23 cellular contexts compared by ENCODE assay signal in the genomic region with DNA sequence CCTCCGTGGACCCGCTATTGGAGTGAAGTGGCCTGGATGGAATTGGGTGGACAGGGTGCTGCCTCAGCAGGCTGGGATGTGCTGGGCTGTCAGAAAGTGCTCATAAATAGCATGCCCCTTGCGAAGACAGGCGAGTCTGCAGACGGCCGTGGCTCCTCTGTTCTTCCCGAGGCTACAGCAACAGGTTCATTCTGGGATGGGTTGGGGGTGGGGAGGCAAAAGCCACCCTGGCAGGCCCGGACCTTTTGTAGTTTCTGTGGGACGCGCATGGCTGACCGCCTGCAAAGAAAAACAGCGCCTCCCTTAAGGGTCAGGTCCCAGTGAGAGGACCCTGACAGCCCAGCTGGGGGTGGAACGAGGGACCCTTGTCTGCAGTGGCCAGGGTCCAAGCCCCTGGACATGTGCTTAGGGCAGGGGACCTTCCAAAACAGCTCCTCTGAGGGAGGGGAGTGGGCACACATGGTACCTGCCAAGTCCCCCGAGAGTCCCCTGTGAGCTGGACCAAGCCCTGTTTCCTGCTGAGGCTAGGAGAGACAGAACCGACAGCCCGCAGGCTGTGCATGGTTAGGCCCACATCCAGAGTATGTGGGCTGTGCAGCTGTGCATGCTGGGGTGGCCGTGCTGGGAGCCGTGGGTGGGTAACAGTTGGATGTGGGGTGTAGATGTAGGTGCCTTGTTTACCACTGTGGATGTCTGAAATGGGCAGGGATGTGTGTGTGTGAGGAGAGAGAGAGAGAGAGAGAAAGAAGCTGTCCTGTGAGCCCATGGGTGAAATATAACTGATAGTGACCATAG. TPM values are rescaled to one million over a fixed set of nuclear protein-coding genes. Genes with fewer than 3 reads are reported as not detected.
DNase-seq lines count a peak whose midpoint lies in the region; ATAC-seq, FAIRE-seq and TF ChIP-seq lines count a peak whose summit lies in the region.
"Had no signal": no experiment of that assay in that cellular context is flagged by ENCODE, and none has a peak within 500 bp of the region (broad histone marks: within the 10 kb centered on the region; RNA-seq: fewer than 3 reads in every experiment).

A gene (plus strand): TSS at position 133 of the 795 bp plus-strand sequence. CDS start 1,539 bp downstream, outside the sequence.

- H3K4me1 ChIP-seq in HEK293 (ENCODE audit: control insufficient read depth, insufficient read depth, low read length) (no peaks in the 10 kb centered on the region), kidney (ENCODE audit: control insufficient read depth in 1 of 2, insufficient read depth in 1 of 2, low read depth in 1 of 2, low read length in 2 of 2) (peaks cover 0 to 4% of the 10 kb centered on the region in 2 donors)

- no peaks in the 10 kb centered on the region for H3K9me3 Mint-ChIP-seq in progenitor cell of endocrine pancreas (ENCODE audit: low read depth)
- no peaks in the 10 kb centered on the region for H3K9me3 Mint-ChIP-seq in activated T-helper 17 cell treated with anti-CD3 and anti-CD28 coated beads, Interleukin-2, amount 50 U/mL, for 72 hours
- H3K9me3 Mint-ChIP-seq: CD4-positive, alpha-beta memory T cell had no signal

- H3K4me3 ChIP-seq in HEK293 (ENCODE audit: low read depth, low read length) (no peak within 1 kb of the TSS), kidney (ENCODE audit: low read length in 2 of 2) (no peak within 1 kb of the TSS)
- H3K4me3 ChIP-seq: GM23248 had no signal

- no peaks in the 10 kb centered on the region for H3K9me3 ChIP-seq in HEK293 (ENCODE audit: control insufficient read depth, insufficient read depth, low read depth, low read length)
- H3K9me3 ChIP-seq in kidney (ENCODE audit: control insufficient read depth in 1 of 2, low read length in 2 of 2): no peaks in the 10 kb centered on the region

- in situ Hi-C loops in ACHN (cut with HindIII; ENCODE audit: low pct_ligation_motif_present, low pct_unique_long_range_greater_than_20kb, low sequenced_read_pairs): no loop called here

- H3K27ac ChIP-seq in HEK293 (ENCODE audit: extremely low read depth, low read depth, low read length) (no peak within 1 kb of the TSS), kidney (ENCODE audit: low read depth in 2 of 2, low read length in 2 of 2) (peak within 1 kb of the TSS; percentile 4 to 11)
- H3K27ac ChIP-seq: GM23248, HL-60 had no signal

- POLR2A ChIA-PET in HEK293 (lab: Yijun Ruan, JAX): no interaction called here

- H3K4me1 Mint-ChIP-seq in progenitor cell of endocrine pancreas (ENCODE audit: low read depth): no peaks in the 10 kb centered on the region
- H3K4me1 Mint-ChIP-seq in activated T-helper 17 cell treated with anti-CD3 and anti-CD28 coated beads, Interleukin-2, amount 50 U/mL, for 72 hours: no peaks in the 10 kb centered on the region

- H3K9ac ChIP-seq in kidney (ENCODE audit: low read length in 2 of 2): no peak within 1 kb of the TSS
- H3K9ac ChIP-seq: GM23248 had no signal

- peak within 1 kb of the TSS; percentile 14 for H3K27ac Mint-ChIP-seq in progenitor cell of endocrine pancreas
- H3K27ac Mint-ChIP-seq in activated T-helper 17 cell treated with anti-CD3 and anti-CD28 coated beads, Interleukin-2, amount 50 U/mL, for 72 hours: no peak within 1 kb of the TSS

- intact Hi-C loops in kidney (cut with DNase I): no loop called here

- H3K36me3 ChIP-seq in HEK293 (ENCODE audit: control insufficient read depth in 2 of 2, insufficient read depth in 1 of 2, low read length in 2 of 2): peaks cover 0 to 6% of the 10 kb centered on the region in 2 experiments; a peak in 1 of 3 replicates
- H3K36me3 ChIP-seq in kidney (ENCODE audit: control insufficient read depth in 1 of 2, insufficient read depth in 2 of 2, low read length in 2 of 2): peaks cover 3 to 10% of the 10 kb centered on the region in 2 donors

- H3K36me3 Mint-ChIP-seq in progenitor cell of endocrine pancreas (ENCODE audit: insufficient read depth): peaks cover 5% of the 10 kb centered on the region
- H3K36me3 Mint-ChIP-seq in activated T-helper 17 cell treated with anti-CD3 and anti-CD28 coated beads, Interleukin-2, amount 50 U/mL, for 72 hours (ENCODE audit: low read depth): no peaks in the 10 kb centered on the region
- H3K36me3 Mint-ChIP-seq: CD4-positive, alpha-beta memory T cell had no signal

- CTCF ChIA-PET in HEK293 (lab: Yijun Ruan, JAX): interaction anchor here (0.7 to 1.0 kb wide), 3 partner anchors 89 to 769 kb away, joined by 3 to 6 read pairs (median 4); no protein-coding TSS in a partner anchor

- no peak within 1 kb of the TSS for H3K4me3 Mint-ChIP-seq in progenitor cell of endocrine pancreas (ENCODE audit: low read depth)
- H3K4me3 Mint-ChIP-seq in activated T-helper 17 cell treated with anti-CD3 and anti-CD28 coated beads, Interleukin-2, amount 50 U/mL, for 72 hours: no peak within 1 kb of the TSS
- H3K4me3 Mint-ChIP-seq: CD4-positive, alpha-beta memory T cell had no signal

- FAIRE-seq in kidney (lab: Jason Lieb, UNC): no peak
- FAIRE-seq: D721Med, GM12892 had no signal

- TF ChIP-seq CTCF in HEK293 (tag by site-specific recombination; IDR thresholded peaks at IDR 0.05): no peak
- TF ChIP-seq CTCF in kidney (IDR thresholded peaks at IDR 0.05; ENCODE audit: borderline replicate concordance, extremely low read depth, insufficient read depth): no peak
- no peak for TF ChIP-seq CTCF in progenitor cell of endocrine pancreas (IDR thresholded peaks at IDR 0.05; ENCODE audit: unreplicated experiment)

- H3K27me3 Mint-ChIP-seq in progenitor cell of endocrine pancreas: no peaks in the 10 kb centered on the region
- H3K27me3 Mint-ChIP-seq in activated T-helper 17 cell treated with anti-CD3 and anti-CD28 coated beads, Interleukin-2, amount 50 U/mL, for 72 hours: no peaks in the 10 kb centered on the region
- H3K27me3 Mint-ChIP-seq: CD4-positive, alpha-beta memory T cell had no signal

- DNase-seq in Ammon's horn (ENCODE audit: low spot score) (peak; percentile 23), kidney (no peak), progenitor cell of endocrine pancreas (ENCODE audit: low spot score, unreplicated experiment) (no peak), NCI-H524 treated with DMSO at 0.1 percent for 48 hours (lab: John Stamatoyannopoulos, UW) (no peak), ACHN (no peak)
- DNase-seq: AML-193; CD4-positive, alpha-beta memory T cell; DMS79 treated with DMSO at 0.1 percent for 48 hours; GDM1; GM23248; KBM-7; NCI-H1436 treated with DMSO at 0.1 percent for 48 hours; NCI-H2081 treated with DMSO at 0.1 percent for 48 hours; NCI-H526 treated with DMSO at 0.1 percent for 48 hours; OCI-M1 had no signal

- no peak for ATAC-seq in GM18868 (IDR thresholded peaks at IDR 0.05; ENCODE audit: unreplicated experiment)
- no peak for ATAC-seq in activated T-helper 17 cell treated with anti-CD3 and anti-CD28 coated beads, Interleukin-2, amount 50 U/mL, for 72 hours (replicated peaks)
- ATAC-seq: HCT116 had no signal

TF ChIP-seq in HEK293, 187 proteins besides CTCF, POLR2A, EP300 and RAD21 (continues in another document):
- TF ChIP-seq ZNF239 (tag by site-specific recombination; IDR thresholded peaks at IDR 0.05) (no peak), ZNF140 (tag by site-specific recombination; IDR thresholded peaks at IDR 0.05) (no peak), ZEB2 (tag by site-specific recombination; IDR thresholded peaks at IDR 0.05) (no peak), IKZF3 (tag by site-specific recombination; IDR thresholded peaks at IDR 0.05) (no peak), ZIC2 (tag by site-specific recombination; IDR thresholded peaks at IDR 0.05) (peak; percentile 66), ZNF768 (tag by site-specific recombination; IDR thresholded peaks at IDR 0.05) (no peak), SCRT2 (tag by site-specific recombination; IDR thresholded peaks at IDR 0.05) (peak; percentile 61; the same call in 1 of the 2 replicates)
- TF ChIP-seq, protein P1, sequence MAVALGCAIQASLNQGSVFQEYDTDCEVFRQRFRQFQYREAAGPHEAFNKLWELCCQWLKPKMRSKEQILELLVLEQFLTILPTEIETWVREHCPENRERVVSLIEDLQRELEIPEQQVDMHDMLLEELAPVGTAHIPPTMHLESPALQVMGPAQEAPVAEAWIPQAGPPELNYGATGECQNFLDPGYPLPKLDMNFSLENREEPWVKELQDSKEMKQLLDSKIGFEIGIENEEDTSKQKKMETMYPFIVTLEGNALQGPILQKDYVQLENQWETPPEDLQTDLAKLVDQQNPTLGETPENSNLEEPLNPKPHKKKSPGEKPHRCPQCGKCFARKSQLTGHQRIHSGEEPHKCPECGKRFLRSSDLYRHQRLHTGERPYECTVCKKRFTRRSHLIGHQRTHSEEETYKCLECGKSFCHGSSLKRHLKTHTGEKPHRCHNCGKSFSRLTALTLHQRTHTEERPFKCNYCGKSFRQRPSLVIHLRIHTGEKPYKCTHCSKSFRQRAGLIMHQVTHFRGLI (tag by site-specific recombination; IDR thresholded peaks at IDR 0.05): no peak
- TF ChIP-seq, protein P2, sequence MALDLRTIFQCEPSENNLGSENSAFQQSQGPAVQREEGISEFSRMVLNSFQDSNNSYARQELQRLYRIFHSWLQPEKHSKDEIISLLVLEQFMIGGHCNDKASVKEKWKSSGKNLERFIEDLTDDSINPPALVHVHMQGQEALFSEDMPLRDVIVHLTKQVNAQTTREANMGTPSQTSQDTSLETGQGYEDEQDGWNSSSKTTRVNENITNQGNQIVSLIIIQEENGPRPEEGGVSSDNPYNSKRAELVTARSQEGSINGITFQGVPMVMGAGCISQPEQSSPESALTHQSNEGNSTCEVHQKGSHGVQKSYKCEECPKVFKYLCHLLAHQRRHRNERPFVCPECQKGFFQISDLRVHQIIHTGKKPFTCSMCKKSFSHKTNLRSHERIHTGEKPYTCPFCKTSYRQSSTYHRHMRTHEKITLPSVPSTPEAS (tag by site-specific recombination; IDR thresholded peaks at IDR 0.05): 0 out of 2 replicates have a peak, but pooled peaks have one; percentile 73

RNA-seq across cellular contexts. Expression of the gene that starts here (rescaled TPM):
- not detected for total RNA-seq in kidney
- polyA plus RNA-seq in kidney (ENCODE audit: insufficient read depth, low read depth, low replicate concordance): 5.3 TPM
- 0.49 and 1.0 TPM in 2 replicates for total RNA-seq in progenitor cell of endocrine pancreas
- not detected for total RNA-seq in activated T-helper 17 cell treated with anti-CD3 and anti-CD28 coated beads, Interleukin-2, amount 50 U/mL, for 72 hours
- total RNA-seq: A673; CD4-positive, alpha-beta memory T cell; GM23248 had no signal
- polyA plus RNA-seq: CD4-positive, alpha-beta memory T cell; GM23248 had no signal
